In the genomic region with DNA sequence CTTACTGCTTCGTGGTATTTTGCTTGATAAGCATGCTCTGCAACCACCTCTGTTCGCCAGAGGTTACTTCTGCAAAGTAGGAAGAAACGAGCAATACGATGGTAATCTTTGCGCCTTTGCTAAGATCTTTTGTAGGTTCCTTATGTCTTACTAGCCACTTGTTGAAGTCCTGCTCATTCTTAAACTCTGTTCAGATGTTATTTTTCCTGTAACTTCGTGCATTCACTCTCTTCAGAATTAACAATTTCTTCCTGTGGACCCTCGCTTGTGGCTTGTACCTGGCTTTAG, we compare ENCODE assay signal across 8 cellular contexts. TPM values are rescaled to one million over a fixed set of nuclear protein-coding genes. Genes with fewer than 3 reads are reported as not detected.
DNase-seq lines count a peak whose midpoint lies in the region; TF ChIP-seq lines count a peak whose summit lies in the region.

No MANE protein-coding gene starts in this region.

- H3K27ac ChIP-seq in GM23248 (peak overlapping the region; percentile 91), Peyer's patch (peak overlapping the region; percentile 88 to 95 (median 93)), esophagus (ENCODE audit: low read depth in 2 of 2, low read length in 1 of 2) (peak overlapping the region; percentile 99)

- H3K36me3 Mint-ChIP-seq in Caco-2 (ENCODE audit: insufficient read depth, unreplicated experiment) = peaks cover 36% of the 10 kb centered on the region
- peaks cover 20% of the 10 kb centered on the region for H3K36me3 Mint-ChIP-seq in progenitor cell of endocrine pancreas (ENCODE audit: insufficient read depth)

- TF ChIP-seq CTCF in Caco-2 (IDR thresholded peaks at IDR 0.05; ENCODE audit: insufficient read depth in 1 of 2, low read depth in 1 of 2, low read length in 1 of 2, severe bottlenecking in 1 of 2, unreplicated experiment in 1 of 2) (no peak), Peyer's patch (IDR thresholded peaks at IDR 0.05) (no peak), progenitor cell of endocrine pancreas (IDR thresholded peaks at IDR 0.05; ENCODE audit: unreplicated experiment) (no peak)

- 0 to 3% methylated on average over 7 of the region's 7 CpGs for WGBS in GM23248 (ENCODE audit: low coverage in 1 of 2, low lambda C conversion rate in 2 of 2, missing lambda C conversion rate in 2 of 2), 2 experiments
- 0% methylated on average over 7 of the region's 7 CpGs for WGBS in esophagus, 2 donors

- in situ Hi-C loops in GM23248 (cut with MboI) = no loop called here

- H3K4me1 ChIP-seq in Caco-2 (peaks cover 6% of the 10 kb centered on the region), GM23248 (ENCODE audit: insufficient read depth) (peaks cover 17% of the 10 kb centered on the region), Peyer's patch (peaks cover 0 to 19% (median 0%) of the 10 kb centered on the region in 4 donors), esophagus (ENCODE audit: control insufficient read depth in 2 of 2, insufficient read depth in 2 of 2, low read length in 1 of 2) (no peaks in the 10 kb centered on the region)

- peak overlapping the region; percentile 92 for H3K9ac ChIP-seq in GM23248

- TF ChIP-seq POLR2A in Peyer's patch (IDR thresholded peaks at IDR 0.05) = no peak

- intact Hi-C loops in Caco-2 (cut with micrococcal nuclease; ENCODE audit: unreplicated experiment) = loop anchor here (1.0 kb wide), 2 partner anchors 20 to 89 kb away; no protein-coding TSS in a partner anchor

- 0 out of 2 replicates have a peak, but pooled peaks cover 8% of the 10 kb centered on the region for H4K20me1 ChIP-seq in GM23248 (ENCODE audit: insufficient read depth)

- H3F3A ChIP-seq in GM23248 (ENCODE audit: insufficient read depth) = 0 out of 2 replicates have a peak, but pooled peaks cover 4% of the 10 kb centered on the region

- H3K4me3 ChIP-seq in Caco-2 (ENCODE audit: low read depth, low read length) (peak overlapping the region; percentile 69), GM23248 (peak overlapping the region; percentile 86), Peyer's patch (peak overlapping the region; percentile 73 to 89 (median 76)), esophagus (ENCODE audit: low read depth in 1 of 2, low read length in 2 of 2) (peak overlapping the region; percentile 76 to 80)

- H3K27me3 Mint-ChIP-seq in Caco-2 (ENCODE audit: insufficient read depth, unreplicated experiment) (no peaks in the 10 kb centered on the region), progenitor cell of endocrine pancreas (no peaks in the 10 kb centered on the region)

- no peaks in the 10 kb centered on the region for H3K27me3 ChIP-seq in Caco-2 (replicated peaks; ENCODE audit: control insufficient read depth, insufficient read depth, low read length)
- H3K27me3 ChIP-seq in GM23248 (replicated peaks; ENCODE audit: insufficient read depth) = no peaks in the 10 kb centered on the region
- no peaks in the 10 kb centered on the region for H3K27me3 ChIP-seq in Peyer's patch
- H3K27me3 ChIP-seq in esophagus (ENCODE audit: control insufficient read depth in 1 of 2, insufficient read depth in 2 of 2, low read length in 2 of 2) = no peaks in the 10 kb centered on the region

- H3K4me2 ChIP-seq in GM23248 (ENCODE audit: unreplicated experiment) = peak overlapping the region; percentile 94

- CTCF ChIA-PET in Caco-2 (lab: Charles Lee) = interaction anchor here (0.6 to 2.5 kb wide), 11 partner anchors 11 to 293 kb away, joined by 3 to 29 read pairs (median 5); partner anchors contain the start of genes PHC1 and RIMKLB

- H3K27ac Mint-ChIP-seq in Caco-2 (ENCODE audit: unreplicated experiment) (peak overlapping the region; percentile 77), progenitor cell of endocrine pancreas (peak overlapping the region; percentile 98)

- H2AFZ ChIP-seq in GM23248 = peak overlapping the region; percentile 99

- H3K4me3 Mint-ChIP-seq in Caco-2 (ENCODE audit: unreplicated experiment) (peak overlapping the region; percentile 83), progenitor cell of endocrine pancreas (ENCODE audit: low read depth) (peak overlapping the region; percentile 91)

- BruUV-seq in Caco-2 (replicated peaks; lab: Mats Ljungman, UMichigan) = TSS peak; percentile 62

- H3K4me1 Mint-ChIP-seq in Caco-2 (ENCODE audit: low read depth, unreplicated experiment) (peaks cover 9% of the 10 kb centered on the region), progenitor cell of endocrine pancreas (ENCODE audit: low read depth) (peaks cover 19% of the 10 kb centered on the region)

- H3K9me3 ChIP-seq in Caco-2 (peaks cover 4% of the 10 kb centered on the region; the same call in 1 of the 2 replicates), GM23248 (ENCODE audit: low read depth) (no peaks in the 10 kb centered on the region), Peyer's patch (no peaks in the 10 kb centered on the region), esophagus (ENCODE audit: control insufficient read depth in 2 of 2, insufficient read depth in 1 of 2, low read depth in 1 of 2, low read length in 1 of 2) (no peaks in the 10 kb centered on the region)

- H3K79me2 ChIP-seq in GM23248 (ENCODE audit: insufficient read depth) = peaks cover 41% of the 10 kb centered on the region

- H3K36me3 ChIP-seq in Caco-2 (ENCODE audit: control insufficient read depth, insufficient read depth, low read length) (peaks cover 2% of the 10 kb centered on the region), GM23248 (ENCODE audit: low read depth) (peaks cover 7% of the 10 kb centered on the region; the same call in 1 of the 2 replicates), Peyer's patch (peaks cover 0 to 8% (median 0%) of the 10 kb centered on the region in 3 donors), esophagus (ENCODE audit: control insufficient read depth in 2 of 2, insufficient read depth in 2 of 2, low read length in 1 of 2) (peaks cover 1 to 2% of the 10 kb centered on the region in 2 donors)

- no peaks in the 10 kb centered on the region for H3K9me2 ChIP-seq in GM23248 (ENCODE audit: insufficient read depth)

- no peak for DNase-seq in Caco-2
- no peak for DNase-seq in GM23248
- no peak for DNase-seq in Peyer's patch
- DNase-seq in progenitor cell of endocrine pancreas (ENCODE audit: low spot score, unreplicated experiment) = no peak
- DNase-seq in COLO829 (ENCODE audit: low spot score) = no peak
- no peak for DNase-seq in effector CD4-positive, alpha-beta T cell
- DNase-seq in NCI-H526 (lab: John Stamatoyannopoulos, UW) = no peak

- POLR2A ChIA-PET in Caco-2 (lab: Charles Lee) = interaction anchor here (0.6 to 1.5 kb wide), 11 partner anchors 10 to 114 kb away, joined by 3 to 17 read pairs (median 3); partner anchors contain the start of gene PHC1

- peaks cover 22% of the 10 kb centered on the region for H3K9me3 Mint-ChIP-seq in Caco-2 (ENCODE audit: unreplicated experiment)
- peaks cover 12% of the 10 kb centered on the region for H3K9me3 Mint-ChIP-seq in progenitor cell of endocrine pancreas (ENCODE audit: low read depth)

RNA-seq across cellular contexts. Expression of gene M6PR, which starts 0.8 kb away (rescaled TPM):
- total RNA-seq in Caco-2 (2022) (303 and 310 TPM in 2 replicates), Peyer's patch (10 to 100 TPM; 52.0 to 73.7 (median 59.1) TPM), progenitor cell of endocrine pancreas (189 and 200 TPM in 2 replicates)
- 84.8 and 87.1 TPM in 2 replicates for total RNA-seq in GM23248 (2014; rRNA removed; shearing (Covaris generic))
- polyA plus RNA-seq in GM23248 (2016; fragmentation: Nextera tagmentation; extraction: Ambion mirVana) (85.8 and 90.0 TPM in 2 replicates), esophagus (10 to 100 TPM; 28.5 to 45.9 TPM)

RNA-seq across cellular contexts. Expression of gene PHC1, which starts 35.9 kb away (rescaled TPM):
- total RNA-seq in Caco-2 (2022) (25.8 and 28.7 TPM in 2 replicates), Peyer's patch (10 to 100 TPM; 11.2 to 52.8 (median 31.0) TPM), progenitor cell of endocrine pancreas (200 and 209 TPM in 2 replicates)
- 15.4 and 16.1 TPM in 2 replicates for total RNA-seq in GM23248 (2014; rRNA removed; shearing (Covaris generic))
- polyA plus RNA-seq in GM23248 (2016; fragmentation: Nextera tagmentation; extraction: Ambion mirVana) (4.6 and 6.4 TPM in 2 replicates), esophagus (10 to 100 TPM; 12.0 to 24.4 TPM)

RNA-seq across cellular contexts. Expression of gene KLRG1, which starts 39.1 kb away (rescaled TPM):
- total RNA-seq in Caco-2 (2022) (1.2 and 3.0 TPM in 2 replicates), Peyer's patch (10 to 100 TPM in 1 of 4 donors, 1 to 10 TPM in 2, not detected in 1; 1.0 to 29.7 (median 1.6) TPM), progenitor cell of endocrine pancreas (7.4 and 8.0 TPM in 2 replicates)
- not detected in 2 replicates for total RNA-seq in GM23248 (2014; rRNA removed; shearing (Covaris generic))
- polyA plus RNA-seq in GM23248 (2016; fragmentation: Nextera tagmentation; extraction: Ambion mirVana) (1.1 TPM in 1 of 2 replicates, not detected in the other), esophagus (under 1 TPM; 0.47 to 0.52 TPM)
